Comparison of ENCODE assay signal across 9 cellular contexts in genomic region chr3:9247361-9248231, GRCh38. TPM values are rescaled to one million over a fixed set of nuclear protein-coding genes. Genes with fewer than 3 reads are reported as not detected.
A peak's percentile ranks its signal among the peaks of the same experiment; 100 is the strongest.
DNase-seq lines count a peak whose midpoint lies in the region; ATAC-seq and TF ChIP-seq lines count a peak whose summit lies in the region.
"Had no signal": no experiment of that assay in that cellular context is flagged by ENCODE, and none has a peak within 500 bp of the region (broad histone marks: within the 10 kb centered on the region; RNA-seq: fewer than 3 reads in every experiment).

No MANE protein-coding gene starts in this region.

- H3K36me3 ChIP-seq in mesenchymal stem cell (ENCODE audit: control insufficient read depth in 1 of 2, insufficient read depth in 2 of 2, low read depth in 1 of 2, low read length in 2 of 2) = no peaks in the 10 kb centered on the region

- H2BK5ac ChIP-seq in mesenchymal stem cell (ENCODE audit: low read depth, low read length, poor library complexity, severe bottlenecking) = no peak overlapping the region

- no peak for DNase-seq in activated naive CD4-positive, alpha-beta T cell treated with anti-CD3 and anti-CD28 coated beads for 36 hours
- no peak for DNase-seq in activated naive CD4-positive, alpha-beta T cell treated with anti-CD3 and anti-CD28 coated beads, Interleukin-2, amount 50 U/mL, for 16 hours
- DNase-seq in astrocyte of the hippocampus (ENCODE audit: low read depth, low spot score) (peak; percentile 42), mesenchymal stem cell (no peak), type B pancreatic cell (ENCODE audit: extremely low spot score, unreplicated experiment) (no peak), DMS153 treated with DMSO at 0.1 percent for 48 hours (lab: John Stamatoyannopoulos, UW; ENCODE audit: unreplicated experiment) (no peak), RPMI8226 (no peak)
- DNase-seq: activated gamma-delta T cell treated with Interleukin-2 at 50 U/mL for 16 hours had no signal

- no peaks in the 10 kb centered on the region for H3K27me3 Mint-ChIP-seq in activated naive CD4-positive, alpha-beta T cell treated with anti-CD3 and anti-CD28 coated beads for 36 hours (ENCODE audit: low read depth)
- H3K27me3 Mint-ChIP-seq in type B pancreatic cell = no peaks in the 10 kb centered on the region

- peaks cover 7% of the 10 kb centered on the region for H3K4me1 ChIP-seq in mesenchymal stem cell (ENCODE audit: control insufficient read depth, insufficient read depth, low read depth, low read length)

- no peak overlapping the region for H3K4me2 ChIP-seq in mesenchymal stem cell (ENCODE audit: low read length, poor library complexity, severe bottlenecking)

- WGBS in mesenchymal stem cell = 86% methylated on average over 25 of the region's 25 CpGs

- intact Hi-C loops in activated naive CD4-positive, alpha-beta T cell treated with anti-CD3 and anti-CD28 coated beads for 36 hours (cut with micrococcal nuclease) = loop anchor here (2.0 kb wide), 1 partner anchor 79 kb away; no protein-coding TSS in a partner anchor

- H2AFZ ChIP-seq in mesenchymal stem cell (ENCODE audit: low read depth, low read length) = peak overlapping the region; percentile 46

- H3K23ac ChIP-seq in mesenchymal stem cell (ENCODE audit: low read length in 2 of 2) = no peak overlapping the region

- no peak overlapping the region for H2AK5ac ChIP-seq in mesenchymal stem cell (ENCODE audit: low read length, severe bottlenecking)

- H3K4me3 Mint-ChIP-seq in activated naive CD4-positive, alpha-beta T cell treated with anti-CD3 and anti-CD28 coated beads for 36 hours = peak overlapping the region; percentile 77
- peak overlapping the region; percentile 88 for H3K4me3 Mint-ChIP-seq in type B pancreatic cell

- no peak overlapping the region for H2BK15ac ChIP-seq in mesenchymal stem cell (ENCODE audit: low read depth, poor library complexity, severe bottlenecking)

- peak overlapping the region in 1 of 2 experiments; percentile 90 for H3K4me3 ChIP-seq in mesenchymal stem cell (ENCODE audit: insufficient read depth in 1 of 2, low read depth in 1 of 2, low read length in 2 of 2)

- H3K79me1 ChIP-seq in mesenchymal stem cell (replicated peaks; ENCODE audit: low read length, poor library complexity, severe bottlenecking) = no peaks in the 10 kb centered on the region

- H3K14ac ChIP-seq in mesenchymal stem cell (ENCODE audit: low read length in 2 of 2) = no peak overlapping the region

- no peaks in the 10 kb centered on the region for H3K9me3 ChIP-seq in mesenchymal stem cell (ENCODE audit: control insufficient read depth, low read length)

- H3K4ac ChIP-seq in mesenchymal stem cell (ENCODE audit: low read depth in 1 of 2, low read length in 2 of 2) = no peak overlapping the region

- H4K91ac ChIP-seq in mesenchymal stem cell (ENCODE audit: low read length) = no peak overlapping the region

- no peak overlapping the region for H4K8ac ChIP-seq in mesenchymal stem cell (ENCODE audit: low read length)

- no peak for ATAC-seq in GM21367 (IDR thresholded peaks at IDR 0.05; ENCODE audit: unreplicated experiment)

- no peaks in the 10 kb centered on the region for H3K9me3 Mint-ChIP-seq in activated naive CD4-positive, alpha-beta T cell treated with anti-CD3 and anti-CD28 coated beads for 36 hours
- H3K9me3 Mint-ChIP-seq in type B pancreatic cell = no peaks in the 10 kb centered on the region

- H2BK12ac ChIP-seq in mesenchymal stem cell (ENCODE audit: low read length in 2 of 2) = no peak overlapping the region

- no peak overlapping the region for H3K18ac ChIP-seq in mesenchymal stem cell (ENCODE audit: low read depth in 1 of 2, low read length in 2 of 2)

- H2BK120ac ChIP-seq in mesenchymal stem cell (ENCODE audit: low read depth, low read length) = no peak overlapping the region

- H3K36me3 Mint-ChIP-seq in activated naive CD4-positive, alpha-beta T cell treated with anti-CD3 and anti-CD28 coated beads for 36 hours (ENCODE audit: low read depth) = no peaks in the 10 kb centered on the region
- peaks cover 5% of the 10 kb centered on the region for H3K36me3 Mint-ChIP-seq in type B pancreatic cell

- TF ChIP-seq CTCF in type B pancreatic cell (conservative IDR thresholded peaks at IDR 0.05) = no peak

- peaks cover 0 to 11% of the 10 kb centered on the region in 2 experiments for H3K27me3 ChIP-seq in mesenchymal stem cell (ENCODE audit: control insufficient read depth in 1 of 2, insufficient read depth in 1 of 2, low read length in 2 of 2)

- peaks cover 17% of the 10 kb centered on the region for H3K4me1 Mint-ChIP-seq in activated naive CD4-positive, alpha-beta T cell treated with anti-CD3 and anti-CD28 coated beads for 36 hours (ENCODE audit: low read depth)
- H3K4me1 Mint-ChIP-seq in type B pancreatic cell (ENCODE audit: unreplicated experiment) = peaks cover 59% of the 10 kb centered on the region

- no peak overlapping the region for H3K27ac ChIP-seq in mesenchymal stem cell (ENCODE audit: low read length, poor library complexity, severe bottlenecking)

- CTCF ChIA-PET in activated naive CD4-positive, alpha-beta T cell treated with anti-CD3 and anti-CD28 coated beads for 36 hours (lab: Charles Lee) = no interaction called here

- peak overlapping the region; percentile 85 for H3K9ac ChIP-seq in mesenchymal stem cell (ENCODE audit: low read length)

- no peak overlapping the region for H3K27ac Mint-ChIP-seq in activated naive CD4-positive, alpha-beta T cell treated with anti-CD3 and anti-CD28 coated beads for 36 hours
- H3K27ac Mint-ChIP-seq in type B pancreatic cell = peak overlapping the region; percentile 88

RNA-seq across cellular contexts. Expression of gene SRGAP3, which starts 1.9 kb away (rescaled TPM):
- total RNA-seq in activated naive CD4-positive, alpha-beta T cell treated with anti-CD3 and anti-CD28 coated beads for 36 hours = 1 to 10 TPM; 2.4 to 2.5 TPM
- polyA plus RNA-seq in mesenchymal stem cell (2013, experiment 1 of 2) = 0.33 TPM
- polyA plus RNA-seq in mesenchymal stem cell (2013, experiment 2 of 2) = 0.21 TPM
- 20.6 and 41.7 TPM in 2 replicates for total RNA-seq in type B pancreatic cell (ENCODE audit: low replicate concordance)
